9 cellular contexts compared by ENCODE assay signal in genomic region chr19:2550431-2551171, GRCh38.
DNase-seq lines count a peak whose midpoint lies in the region; ATAC-seq and TF ChIP-seq lines count a peak whose summit lies in the region.
"Had no signal": no experiment of that assay in that cellular context is flagged by ENCODE, and none has a peak within 500 bp of the region (broad histone marks: within the 10 kb centered on the region; RNA-seq: fewer than 3 reads in every experiment).

No MANE protein-coding gene starts in this region.

- peaks cover 8% of the 10 kb centered on the region for H3K9me3 Mint-ChIP-seq in endodermal cell
- H3K9me3 Mint-ChIP-seq: neural crest cell had no signal

- no peak overlapping the region for H3K27ac Mint-ChIP-seq in endodermal cell

- H3K4me1 Mint-ChIP-seq in endodermal cell: peaks cover 3% of the 10 kb centered on the region

- no peaks in the 10 kb centered on the region for H3K4me1 ChIP-seq in endodermal cell (ENCODE audit: control insufficient read depth, insufficient read depth, low read length)

- H3K4me3 Mint-ChIP-seq in endodermal cell: no peak overlapping the region
- H3K4me3 Mint-ChIP-seq: neural crest cell had no signal

- H3K27me3 ChIP-seq in endodermal cell (ENCODE audit: control insufficient read depth, insufficient read depth, low read length, poor library complexity, severe bottlenecking): no peaks in the 10 kb centered on the region

- intact Hi-C loops in posterior cingulate gyrus (cut with DNase I): no loop called here

- no peak overlapping the region for H3K27ac ChIP-seq in endodermal cell (ENCODE audit: low read depth, low read length)

- no peaks in the 10 kb centered on the region for H3K9me3 ChIP-seq in endodermal cell (ENCODE audit: control insufficient read depth, low read length)

- H3K36me3 ChIP-seq in endodermal cell (ENCODE audit: control insufficient read depth, insufficient read depth, low read length): no peaks in the 10 kb centered on the region

- H3K27me3 Mint-ChIP-seq in endodermal cell (ENCODE audit: insufficient read depth): no peaks in the 10 kb centered on the region

- H3K36me3 Mint-ChIP-seq in endodermal cell (ENCODE audit: low read depth): no peaks in the 10 kb centered on the region

- ATAC-seq in GM18511 (IDR thresholded peaks at IDR 0.05; ENCODE audit: unreplicated experiment): no peak
- no peak for ATAC-seq in HG02970 (IDR thresholded peaks at IDR 0.05; ENCODE audit: low FRiP score, unreplicated experiment)

- H3K9ac ChIP-seq in endodermal cell (ENCODE audit: extremely low read depth, low read length, poor library complexity, severe bottlenecking): no peak overlapping the region

- TF ChIP-seq CTCF in endodermal cell (conservative IDR thresholded peaks at IDR 0.05): peak; percentile 38

- peak; percentile 75 for DNase-seq in COLO668 (lab: John Stamatoyannopoulos, UW; ENCODE audit: unreplicated experiment)
- peak; percentile 95 for DNase-seq in NCI-H2171 (lab: John Stamatoyannopoulos, UW)
- peak; percentile 71 for DNase-seq in endodermal cell
- DNase-seq in posterior cingulate gyrus: peak in 7 of 10 donors; percentile 32 to 92 (median 69)
- DNase-seq in GM19238 (ENCODE audit: insufficient read length, low spot score): no peak
- no peak for DNase-seq in iPS-NIHi7 (ENCODE audit: extremely low spot score)

- 89 to 93% methylated on average over 17 to 21 of the region's 21 CpGs for WGBS in endodermal cell (ENCODE audit: insufficient coverage in 1 of 2, insufficient read length in 1 of 2), 2 experiments

- H3K4me3 ChIP-seq in endodermal cell (ENCODE audit: low read length): no peak overlapping the region

Comparison
In these comparisons a context has a peak if more than half of its experiments do, and no peak if none do; other contexts are left out.
1. DNase-seq: peak in COLO668 (single experiment), NCI-H2171 (single experiment), endodermal cell (single experiment) and posterior cingulate gyrus (7 of 10); none in GM19238 (single experiment) and iPS-NIHi7 (single experiment).